ENCODE assay signal across 2 cellular contexts in genomic region chr5:34669931-34670516, GRCh38.
TF ChIP-seq lines count a peak whose summit lies in the region.

No MANE protein-coding gene starts in this region.

TF ChIP-seq in liver, 16 proteins besides CTCF, POLR2A, EP300 and RAD21 (continued from another document):
- no peak for TF ChIP-seq EGR1 (IDR thresholded peaks at IDR 0.05; ENCODE audit: low read depth in 2 of 2)
- TF ChIP-seq HNF4A (conservative IDR thresholded peaks at IDR 0.05) = peak; percentile 78 to 90
- TF ChIP-seq JUND (IDR thresholded peaks at IDR 0.05) = peak in 1 of 2 donors; percentile 48
- peak in 1 of 2 donors; percentile 18 for TF ChIP-seq GABPA (IDR thresholded peaks at IDR 0.05 in 1 of 2, conservative IDR thresholded peaks at IDR 0.05 in 1 of 2)
- peak; percentile 67 for TF ChIP-seq MAX (IDR thresholded peaks at IDR 0.05)
- no peak for TF ChIP-seq ZBTB33 (IDR thresholded peaks at IDR 0.05)
- TF ChIP-seq SP1 (IDR thresholded peaks at IDR 0.05) = peak; percentile 24
- TF ChIP-seq YY1 (IDR thresholded peaks at IDR 0.05) = peak; percentile 41
- no peak for TF ChIP-seq REST (IDR thresholded peaks at IDR 0.05)
- TF ChIP-seq HNF4G (IDR thresholded peaks at IDR 0.05) = no peak
- TF ChIP-seq TAF1 (conservative IDR thresholded peaks at IDR 0.05) = no peak
- peak in 1 of 2 donors; percentile 68 for TF ChIP-seq RXRA (IDR thresholded peaks at IDR 0.05)
- no peak for TF ChIP-seq FOXA2 (IDR thresholded peaks at IDR 0.05)
- no peak for TF ChIP-seq FOXA1 (IDR thresholded peaks at IDR 0.05)

TF ChIP-seq in HepG2, 621 proteins besides CTCF, POLR2A, EP300 and RAD21 (continued from another document):
- no peak for TF ChIP-seq FOXM1 (CRISPR knock-in tag; IDR thresholded peaks at IDR 0.05)
- no peak for TF ChIP-seq ETV6 (CRISPR knock-in tag; conservative IDR thresholded peaks at IDR 0.05)
- TF ChIP-seq USF2 (IDR thresholded peaks at IDR 0.05; ENCODE audit: low read depth, low read length) = no peak
- no peak for TF ChIP-seq USF2 (CRISPR knock-in tag; IDR thresholded peaks at IDR 0.05; ENCODE audit: borderline replicate concordance)
- no peak for TF ChIP-seq HBP1 (CRISPR knock-in tag; IDR thresholded peaks at IDR 0.05; ENCODE audit: low read depth)
- TF ChIP-seq ZNF263 (CRISPR knock-in tag; IDR thresholded peaks at IDR 0.05) = no peak
- no peak for TF ChIP-seq RCOR2 (CRISPR knock-in tag; IDR thresholded peaks at IDR 0.05)
- TF ChIP-seq ZNF44 (CRISPR knock-in tag; IDR thresholded peaks at IDR 0.05) = no peak
- no peak for TF ChIP-seq MXI1 (IDR thresholded peaks at IDR 0.05; ENCODE audit: borderline replicate concordance, low read depth, low read length)
- no peak for TF ChIP-seq ZNF644 (CRISPR knock-in tag; IDR thresholded peaks at IDR 0.05; ENCODE audit: low read depth)
- TF ChIP-seq SNAPC2 (CRISPR knock-in tag; IDR thresholded peaks at IDR 0.05) = no peak
- TF ChIP-seq TFDP1 (CRISPR knock-in tag; IDR thresholded peaks at IDR 0.05; ENCODE audit: borderline replicate concordance) = no peak
- TF ChIP-seq ZNF274 (CRISPR knock-in tag; IDR thresholded peaks at IDR 0.05) = no peak
- TF ChIP-seq FIP1L1 (IDR thresholded peaks at IDR 0.05; ENCODE audit: borderline replicate concordance, insufficient read depth, low read depth, low read length) = no peak
